Comparison of ENCODE assay signal across 8 cellular contexts in genomic region chr10:49164587-49165188, GRCh38. TPM values are rescaled to one million over a fixed set of nuclear protein-coding genes. Genes with fewer than 3 reads are reported as not detected.
A peak's percentile ranks its signal among the peaks of the same experiment; 100 is the strongest.
DNase-seq lines count a peak whose midpoint lies in the region; ATAC-seq, FAIRE-seq and TF ChIP-seq lines count a peak whose summit lies in the region.

No MANE protein-coding gene starts in this region.

- no peaks in the 10 kb centered on the region for H3K27me3 ChIP-seq in astrocyte (ENCODE audit: insufficient read depth, low read length)
- H3K27me3 ChIP-seq in stomach: peaks cover 0 to 4% (median 0%) of the 10 kb centered on the region in 3 donors

- no peak overlapping the region for H3K4me2 ChIP-seq in astrocyte (ENCODE audit: low read length)

- H3K4me1 Mint-ChIP-seq in astrocyte (ENCODE audit: low read depth, unreplicated experiment): peaks cover 2% of the 10 kb centered on the region
- H3K4me1 Mint-ChIP-seq in immature natural killer cell: peaks cover 11 to 15% of the 10 kb centered on the region in 2 donors

- no peaks in the 10 kb centered on the region for H3K36me3 ChIP-seq in astrocyte (ENCODE audit: insufficient read depth, low read length)
- H3K36me3 ChIP-seq in stomach: peaks cover 0 to 14% (median 2%) of the 10 kb centered on the region in 4 donors

- no peak overlapping the region for H3K4me3 ChIP-seq in astrocyte (ENCODE audit: insufficient read depth, low read depth, low read length)
- H3K4me3 ChIP-seq in stomach: no peak overlapping the region

- no peak overlapping the region for H3K9ac ChIP-seq in astrocyte (ENCODE audit: low read length)

- no peak for TF ChIP-seq EP300 in stomach (IDR thresholded peaks at IDR 0.05)

- TF ChIP-seq POLR2A in stomach (IDR thresholded peaks at IDR 0.05): no peak

- no peaks in the 10 kb centered on the region for H3K36me3 Mint-ChIP-seq in astrocyte (ENCODE audit: low read depth, unreplicated experiment)
- peaks cover 7 to 10% (median 9%) of the 10 kb centered on the region in 3 donors for H3K36me3 Mint-ChIP-seq in immature natural killer cell

- peak; percentile 76 for ATAC-seq in HG02852 (IDR thresholded peaks at IDR 0.05; ENCODE audit: unreplicated experiment)

- H3K27ac Mint-ChIP-seq in astrocyte (ENCODE audit: unreplicated experiment) (no peak overlapping the region), immature natural killer cell (peak overlapping the region; percentile 1 to 72 (median 12))

- H3K9me3 Mint-ChIP-seq in astrocyte (ENCODE audit: unreplicated experiment) (no peaks in the 10 kb centered on the region), immature natural killer cell (no peaks in the 10 kb centered on the region)

- peaks cover 35% of the 10 kb centered on the region for H3K27me3 Mint-ChIP-seq in astrocyte (ENCODE audit: low read depth, unreplicated experiment)
- H3K27me3 Mint-ChIP-seq in immature natural killer cell (ENCODE audit: low read depth in 3 of 3): peaks cover 0 to 4% (median 0%) of the 10 kb centered on the region in 3 donors

- intact Hi-C loops in stomach (cut with DNase I; ENCODE audit: low total_unique reads): loop anchor here (10.0 kb wide), 1 partner anchor 180 kb away; no protein-coding TSS in a partner anchor

- no peaks in the 10 kb centered on the region for H4K20me1 ChIP-seq in astrocyte (ENCODE audit: insufficient read depth, low read length)

- peak; percentile 17 for DNase-seq in activated gamma-delta T cell treated with Interleukin-2 at 50 U/mL for 16 hours
- no peak for DNase-seq in activated gamma-delta T cell (lab: John Stamatoyannopoulos, UW)
- peak; percentile 47 for DNase-seq in NOMO-1 treated with DMSO at 0.1 percent for 48 hours (lab: John Stamatoyannopoulos, UW; ENCODE audit: unreplicated experiment)
- DNase-seq in astrocyte (ENCODE audit: low read depth): no peak
- DNase-seq in immature natural killer cell: peak; percentile 32 to 42 (median 34)
- no peak for DNase-seq in stomach
- no peak for DNase-seq in T-helper 9 cell

- no peaks in the 10 kb centered on the region for H3K79me2 ChIP-seq in astrocyte (ENCODE audit: insufficient read depth, low read length)

- WGBS in stomach, 5 donors: 51 to 62% (median 57%) methylated on average over 9 of the region's 9 CpGs

- H3K4me3 Mint-ChIP-seq in astrocyte (ENCODE audit: unreplicated experiment): no peak overlapping the region
- no peak overlapping the region for H3K4me3 Mint-ChIP-seq in immature natural killer cell

- TF ChIP-seq CTCF in astrocyte (IDR thresholded peaks at IDR 0.05; ENCODE audit: insufficient read depth, low read depth, low read length) (peak; percentile 35), stomach (IDR thresholded peaks at IDR 0.05) (peak in 5 of 7 experiments; percentile 32 to 53 (median 42))

- no peak overlapping the region for H2AFZ ChIP-seq in astrocyte (ENCODE audit: low read depth, low read length)

- H3K9me3 ChIP-seq in astrocyte (ENCODE audit: insufficient read depth, low read depth, low read length): no peaks in the 10 kb centered on the region
- H3K9me3 ChIP-seq in stomach: no peaks in the 10 kb centered on the region

- H3K4me1 ChIP-seq in astrocyte (ENCODE audit: insufficient read depth, low read length): peaks cover 15% of the 10 kb centered on the region
- no peaks in the 10 kb centered on the region for H3K4me1 ChIP-seq in stomach

- H3K27ac ChIP-seq in astrocyte (ENCODE audit: low read depth, low read length) (no peak overlapping the region), stomach (no peak overlapping the region)

- FAIRE-seq in astrocyte (lab: Jason Lieb, UNC): no peak

RNA-seq across cellular contexts. Expression of gene TMEM273, which starts 23.5 kb away (rescaled TPM):
- total RNA-seq in astrocyte (not detected in 2 replicates), stomach (10 to 100 TPM in 1 of 5 donors, 1 to 10 TPM in 3, under 1 TPM in 1; 0.89 to 72.9 (median 2.9) TPM)
- polyA plus RNA-seq in immature natural killer cell (100 to 1,000 TPM in 1 of 3 donors, 10 to 100 TPM in 2; 23.4 to 114 (median 47.0) TPM), stomach (1 to 10 TPM; 6.3 to 9.3 (median 6.5) TPM)

RNA-seq across cellular contexts. Expression of gene FAM170B, which starts 30.9 kb away (rescaled TPM):
- total RNA-seq in astrocyte (not detected in 2 replicates), stomach (not detected)
- polyA plus RNA-seq in immature natural killer cell (not detected), stomach (not detected)

RNA-seq across cellular contexts. Expression of gene VSTM4, which starts 49.4 kb away (rescaled TPM):
- total RNA-seq in astrocyte (1.1 and 1.8 TPM in 2 replicates), stomach (10 to 100 TPM in 2 of 5 donors, 1 to 10 TPM in 2, under 1 TPM in 1; 0.58 to 23.1 (median 3.8) TPM)
- polyA plus RNA-seq in immature natural killer cell (under 1 TPM in 2 of 3 donors, not detected in 1; 0.03 to 0.12 TPM), stomach (1 to 10 TPM; 2.1 to 3.1 (median 2.1) TPM)

Comparison
In these comparisons a context has a peak if more than half of its experiments do, and no peak if none do; other contexts are left out.
1. DNase-seq: peak in activated gamma-delta T cell treated with Interleukin-2 at 50 U/mL for 16 hours (single experiment), NOMO-1 treated with DMSO at 0.1 percent for 48 hours (single experiment) and immature natural killer cell (3 of 3); none in activated gamma-delta T cell (single experiment), astrocyte (single experiment), stomach (single experiment) and T-helper 9 cell (single experiment).